In genomic region chr2:96739633-96740428, GRCh38 we compare ENCODE assay signal across 8 cellular contexts. TPM values are rescaled to one million over a fixed set of nuclear protein-coding genes. Genes with fewer than 3 reads are reported as not detected.
DNase-seq lines count a peak whose midpoint lies in the region; ATAC-seq and TF ChIP-seq lines count a peak whose summit lies in the region.

LMAN2L (minus strand) TSS chr2:96740064; CDS start chr2:96740040, 24 bp downstream.

- H3K4me1 Mint-ChIP-seq in WTC11 (peaks cover 16% of the 10 kb centered on the region), immature natural killer cell (peaks cover 26 to 42% of the 10 kb centered on the region in 2 donors)

- TF ChIP-seq CTCF in AG04449 (IDR thresholded peaks at IDR 0.05; ENCODE audit: insufficient read depth, low read length, missing control alignments) (no peak), WTC11 (IDR thresholded peaks at IDR 0.05) (no peak)

- H3K27me3 Mint-ChIP-seq in WTC11 (ENCODE audit: low read depth) (no peaks in the 10 kb centered on the region), immature natural killer cell (ENCODE audit: low read depth in 3 of 3) (peaks cover 0 to 4% (median 0%) of the 10 kb centered on the region in 3 donors)

- peak within 1 kb of the TSS; percentile 69 for H3K27ac ChIP-seq in caudate nucleus (ENCODE audit: low read depth, low read length)

- peak within 1 kb of the TSS; percentile 82 for H3K27ac Mint-ChIP-seq in WTC11
- H3K27ac Mint-ChIP-seq in immature natural killer cell, result peak within 1 kb of the TSS; percentile 85 to 93 (median 90)

- H3K4me3 Mint-ChIP-seq in WTC11 (peak within 1 kb of the TSS; percentile 95), immature natural killer cell (peak within 1 kb of the TSS; percentile 92 to 98 (median 95))

- ATAC-seq in GM18907 (IDR thresholded peaks at IDR 0.05; ENCODE audit: unreplicated experiment) (peak; percentile 97), HG03159 (IDR thresholded peaks at IDR 0.05; ENCODE audit: unreplicated experiment) (peak; percentile 99), WTC11 (peak; percentile 100)

- CTCF ChIA-PET in AG04449 (lab: Yijun Ruan, JAX) (no interaction called here), WTC11 (lab: Charles Lee) (interaction anchor here (0.7 to 1.1 kb wide), 3 partner anchors 23 to 100 kb away, joined by 3 read pairs; no protein-coding TSS in a partner anchor)

- POLR2A ChIA-PET in AG04449 (lab: Yijun Ruan, JAX) (interaction anchor here (0.8 kb wide), 1 partner anchor 48 kb away, joined by 3 read pairs; no protein-coding TSS in a partner anchor), WTC11 (lab: Charles Lee) (interaction anchor here (0.7 kb wide), 1 partner anchor 419 kb away, joined by 4 read pairs; no protein-coding TSS in a partner anchor)

- H3K36me3 Mint-ChIP-seq in WTC11, result peaks cover 14% of the 10 kb centered on the region
- H3K36me3 Mint-ChIP-seq in immature natural killer cell, result peaks cover 0 to 5% (median 3%) of the 10 kb centered on the region in 3 donors

- H3K4me3 ChIP-seq in AG04449 (ENCODE audit: low read depth, low read length), result peak within 1 kb of the TSS; percentile 91

- H3K9me3 Mint-ChIP-seq in WTC11 (no peaks in the 10 kb centered on the region), immature natural killer cell (no peaks in the 10 kb centered on the region)

- peak; percentile 73 for DNase-seq in AG04449 (ENCODE audit: low read depth, low spot score)
- peak; percentile 97 for DNase-seq in NCI-H2227 treated with DMSO at 0.1 percent for 48 hours (lab: John Stamatoyannopoulos, UW)
- DNase-seq in WTC11 (ENCODE audit: low spot score), result peak; percentile 99
- DNase-seq in caudate nucleus (lab: John Stamatoyannopoulos, UW), result peak; percentile 49 to 100 (median 95)
- DNase-seq in immature natural killer cell, result peak; percentile 94 to 96 (median 95)
- peak; percentile 92 for DNase-seq in smooth muscle cell of the brain vasculature (ENCODE audit: low read depth, low spot score)

TF ChIP-seq in WTC11, 78 proteins besides CTCF, POLR2A, EP300 and RAD21:
- TF ChIP-seq USF1 (CRISPR knock-in tag; IDR thresholded peaks at IDR 0.05) (peak; percentile 44; the same call in 1 of the 2 replicates), ATF3 (CRISPR knock-in tag; conservative IDR thresholded peaks at IDR 0.05) (no peak), NFE2L1 (CRISPR knock-in tag; IDR thresholded peaks at IDR 0.05) (0 out of 2 replicates have a peak, but pooled peaks have one; percentile 43), FOXK1 (CRISPR knock-in tag; IDR thresholded peaks at IDR 0.05) (peak; percentile 45; the same call in 1 of the 2 replicates), FOXP1 (CRISPR knock-in tag; IDR thresholded peaks at IDR 0.05; ENCODE audit: borderline replicate concordance) (no peak), PREB (CRISPR knock-in tag; IDR thresholded peaks at IDR 0.05; ENCODE audit: borderline replicate concordance) (no peak), SP1 (CRISPR knock-in tag; conservative IDR thresholded peaks at IDR 0.05) (peak; percentile 90), MAX (CRISPR knock-in tag; IDR thresholded peaks at IDR 0.05) (0 out of 2 replicates have a peak, but pooled peaks have one; percentile 46), NFYB (CRISPR knock-in tag; conservative IDR thresholded peaks at IDR 0.05; ENCODE audit: low read depth) (peak; percentile 81), USF2 (CRISPR knock-in tag; IDR thresholded peaks at IDR 0.05) (peak; percentile 66), ARID4B (CRISPR knock-in tag; IDR thresholded peaks at IDR 0.05; ENCODE audit: borderline replicate concordance) (peak; percentile 77)

RNA-seq across cellular contexts. Expression of gene LMAN2L, which starts in this region (rescaled TPM):
- 13.5 to 18.1 TPM (median 16.5 TPM) in 3 replicates for total RNA-seq in WTC11 (2021)
- 10 to 100 TPM; 15.8 to 39.3 (median 23.5) TPM for polyA plus RNA-seq in immature natural killer cell

Comparison
In these comparisons a context has a peak if more than half of its experiments do, and no peak if none do; other contexts are left out.
1. Peak in every context shown above with its lines: DNase-seq, ATAC-seq, H3K4me3 ChIP-seq and H3K27ac ChIP-seq.